20 cellular contexts compared by ENCODE assay signal in the genomic region with DNA sequence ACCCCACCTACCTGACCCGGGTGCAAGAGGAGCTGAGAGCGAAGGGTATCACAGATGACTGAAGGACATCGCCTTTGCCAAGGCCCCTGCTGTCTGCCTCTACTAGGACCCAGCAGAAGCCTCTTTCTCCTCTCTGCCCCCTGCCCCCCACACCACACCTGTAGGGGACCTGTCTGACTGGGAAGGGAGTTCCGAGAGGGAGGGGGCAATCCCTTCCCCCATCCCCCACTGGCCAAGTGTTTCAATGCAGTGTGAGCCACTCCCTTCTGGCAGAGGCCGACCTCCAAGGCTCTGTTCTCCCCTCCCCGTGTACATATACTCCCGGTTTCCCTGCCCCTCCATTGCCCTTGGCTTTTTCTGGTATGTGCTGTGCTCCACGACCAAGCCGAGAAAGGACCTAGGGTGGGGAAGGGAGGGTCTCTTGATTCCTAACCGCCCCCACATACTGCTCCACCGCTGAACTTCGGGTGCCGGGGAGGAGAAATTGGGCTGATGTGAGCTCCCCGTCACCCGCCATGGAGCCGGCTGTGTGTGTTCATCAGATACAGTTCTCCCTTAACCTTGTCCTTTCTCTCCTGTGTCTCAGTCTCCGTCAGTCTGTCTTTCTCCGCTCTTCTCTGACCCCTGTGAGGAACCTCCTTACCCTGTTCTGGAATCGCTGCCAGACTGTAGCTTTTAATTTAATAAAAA. TPM values are rescaled to one million over a fixed set of nuclear protein-coding genes. Genes with fewer than 3 reads are reported as not detected.
DNase-seq lines count a peak whose midpoint lies in the region; ATAC-seq and TF ChIP-seq lines count a peak whose summit lies in the region.
"Had no signal": no experiment of that assay in that cellular context is flagged by ENCODE, and none has a peak within 500 bp of the region (broad histone marks: within the 10 kb centered on the region; RNA-seq: fewer than 3 reads in every experiment).

No MANE protein-coding gene starts in this region.

- H3K27me3 ChIP-seq in breast epithelium (no peaks in the 10 kb centered on the region), esophagus muscularis mucosa (peaks cover 0 to 17% (median 0%) of the 10 kb centered on the region in 4 donors), neural progenitor cell (peaks cover 36% of the 10 kb centered on the region), upper lobe of left lung (peaks cover 0 to 13% (median 8%) of the 10 kb centered on the region in 4 donors)

- TF ChIP-seq CTCF in breast epithelium (IDR thresholded peaks at IDR 0.05) (no peak), MCF 10A (IDR thresholded peaks at IDR 0.05; ENCODE audit: unreplicated experiment) (no peak), esophagus muscularis mucosa (IDR thresholded peaks at IDR 0.05) (no peak), neural progenitor cell (IDR thresholded peaks at IDR 0.05) (no peak), upper lobe of left lung (IDR thresholded peaks at IDR 0.05) (no peak)

- H3K27ac Mint-ChIP-seq in MCF 10A (ENCODE audit: low read depth, unreplicated experiment), result no peak overlapping the region
- no peak overlapping the region for H3K27ac Mint-ChIP-seq in neural progenitor cell
- no peak overlapping the region for H3K27ac Mint-ChIP-seq in stimulated activated effector memory CD8-positive, alpha-beta T cell treated with anti-CD3 and anti-CD28 coated beads, Interleukin-12 subunit alpha, Interleukin-12 subunit beta, amount 100 ng/mL, for 72 hours
- H3K27ac Mint-ChIP-seq: activated CD4-positive, alpha-beta T cell treated with anti-CD3 and anti-CD28 coated beads, Interleukin-2, amount 10 ng/mL, durations not matched to agents 24 days and 14 days; stimulated activated memory B cell treated with anti-CD40 and anti-IgM and Interleukin-4, amounts not matched to agents 10 μg/mL and 1 μg/mL and 100 μg/mL, for 72 hours; T-helper 17 cell had no signal

- peaks cover 16% of the 10 kb centered on the region for H3K79me2 ChIP-seq in neural progenitor cell (ENCODE audit: low read depth)

- 52% methylated on average over 16 of the region's 19 CpGs for WGBS in esophagus muscularis mucosa
- 77 to 79% methylated on average over 19 of the region's 19 CpGs for WGBS in upper lobe of left lung, 2 donors

- H3K4me3 Mint-ChIP-seq in MCF 10A (ENCODE audit: unreplicated experiment) (no peak overlapping the region), neural progenitor cell (no peak overlapping the region)
- H3K4me3 Mint-ChIP-seq in stimulated activated effector memory CD8-positive, alpha-beta T cell treated with anti-CD3 and anti-CD28 coated beads, Interleukin-12 subunit alpha, Interleukin-12 subunit beta, amount 100 ng/mL, for 72 hours, result no peak overlapping the region
- H3K4me3 Mint-ChIP-seq: activated CD4-positive, alpha-beta T cell treated with anti-CD3 and anti-CD28 coated beads, Interleukin-2, amount 10 ng/mL, durations not matched to agents 24 days and 14 days; stimulated activated memory B cell treated with anti-CD40 and anti-IgM and Interleukin-4, amounts not matched to agents 10 μg/mL and 1 μg/mL and 100 μg/mL, for 72 hours; T-helper 17 cell had no signal

- TF ChIP-seq EP300 in esophagus muscularis mucosa (IDR thresholded peaks at IDR 0.05) (no peak), upper lobe of left lung (IDR thresholded peaks at IDR 0.05) (no peak)

- intact Hi-C loops in breast epithelium (cut with DNase I; ENCODE audit: low total_unique reads), result no loop called here
- intact Hi-C loops in MCF 10A (cut with micrococcal nuclease), result no loop called here
- intact Hi-C loops in esophagus muscularis mucosa (cut with DNase I), result no loop called here

- no peaks in the 10 kb centered on the region for H3K36me3 Mint-ChIP-seq in MCF 10A (ENCODE audit: insufficient read depth, unreplicated experiment)
- peaks cover 10% of the 10 kb centered on the region for H3K36me3 Mint-ChIP-seq in neural progenitor cell
- H3K36me3 Mint-ChIP-seq in stimulated activated effector memory CD8-positive, alpha-beta T cell treated with anti-CD3 and anti-CD28 coated beads, Interleukin-12 subunit alpha, Interleukin-12 subunit beta, amount 100 ng/mL, for 72 hours, result peaks cover 4% of the 10 kb centered on the region
- H3K36me3 Mint-ChIP-seq: stimulated activated memory B cell treated with anti-CD40 and anti-IgM and Interleukin-4, amounts not matched to agents 10 μg/mL and 1 μg/mL and 100 μg/mL, for 72 hours had no signal

- H3K4me3 ChIP-seq in breast epithelium (peak overlapping the region; percentile 57 to 90 (median 77)), esophagus muscularis mucosa (peak overlapping the region; percentile 67 to 93 (median 85)), neural progenitor cell (peak overlapping the region; percentile 60), upper lobe of left lung (no peak overlapping the region)
- H3K4me3 ChIP-seq: A549, HAP-1 had no signal

- H3K27ac ChIP-seq in breast epithelium, result peak overlapping the region; percentile 85 to 96
- peak overlapping the region; percentile 95 to 99 (median 96) for H3K27ac ChIP-seq in esophagus muscularis mucosa (replicated peaks in 1 of 4)
- H3K27ac ChIP-seq in neural progenitor cell, result no peak overlapping the region
- H3K27ac ChIP-seq in upper lobe of left lung, result peak overlapping the region in 3 of 4 donors; percentile 74 to 77 (median 75)
- H3K27ac ChIP-seq: A549 had no signal

- H3F3A ChIP-seq in neural progenitor cell (ENCODE audit: low read depth), result peaks cover 30% of the 10 kb centered on the region

- POLR2A ChIA-PET in MCF 10A (lab: Yijun Ruan, JAX), result no interaction called here

- H3K27me3 Mint-ChIP-seq in MCF 10A (ENCODE audit: insufficient read depth, unreplicated experiment) (no peaks in the 10 kb centered on the region), neural progenitor cell (ENCODE audit: insufficient read depth, low read depth) (peaks cover 12% of the 10 kb centered on the region)

- no peak for DNase-seq in breast epithelium (ENCODE audit: low spot score in 2 of 2)
- DNase-seq in MCF 10A (ENCODE audit: unreplicated experiment), result no peak
- DNase-seq in esophagus muscularis mucosa (ENCODE audit: extremely low spot score), result no peak
- DNase-seq in neural progenitor cell (ENCODE audit: low spot score), result peak; percentile 12
- no peak for DNase-seq in upper lobe of left lung
- DNase-seq in HuH-7 (ENCODE audit: low spot score), result no peak
- DNase-seq in stimulated activated effector memory CD8-positive, alpha-beta T cell treated with anti-CD3 and anti-CD28 coated beads, Interleukin-12 subunit alpha, Interleukin-12 subunit beta, amount 100 ng/mL, for 72 hours (ENCODE audit: low spot score in 2 of 2), result no peak
- DNase-seq: activated CD4-positive, alpha-beta T cell treated with anti-CD3 and anti-CD28 coated beads, Interleukin-2, amount 10 ng/mL, durations not matched to agents 24 days and 14 days; amygdala; CD8-positive, alpha-beta memory T cell; dermis blood vessel endothelial cell; islet precursor cell; NCI-H2081; NCI-H69; stimulated activated CD4-positive, alpha-beta T cell treated with anti-CD3 and anti-CD28 coated beads, Interleukin-4, amount 100 ng/mL, for 4 hours; T-helper 17 cell had no signal

- peaks cover 13% of the 10 kb centered on the region for H4K20me1 ChIP-seq in neural progenitor cell (ENCODE audit: low read depth)

- no peak overlapping the region for H3K9ac ChIP-seq in neural progenitor cell

- no peak for ATAC-seq in upper lobe of left lung (ENCODE audit: low FRiP score in 2 of 2)
- no peak for ATAC-seq in GM21447 (IDR thresholded peaks at IDR 0.05; ENCODE audit: unreplicated experiment)
- ATAC-seq in stimulated activated effector memory CD8-positive, alpha-beta T cell treated with anti-CD3 and anti-CD28 coated beads, Interleukin-12 subunit alpha, Interleukin-12 subunit beta, amount 100 ng/mL, for 72 hours, result no peak
- ATAC-seq: A549; stimulated activated memory B cell treated with anti-CD40 and anti-IgM and Interleukin-4, amounts not matched to agents 10 μg/mL and 1 μg/mL and 100 μg/mL, for 72 hours; T-helper 17 cell had no signal

- CTCF ChIA-PET in MCF 10A (lab: Yijun Ruan, JAX), result interaction anchor here (2.7 to 4.5 kb wide), 2 partner anchors 11 to 26 kb away, joined by 10 to 30 read pairs; no protein-coding TSS in a partner anchor

- H3K4me1 ChIP-seq in breast epithelium (no peaks in the 10 kb centered on the region), esophagus muscularis mucosa (peaks cover 49 to 96% (median 83%) of the 10 kb centered on the region in 4 donors), neural progenitor cell (peaks cover 18% of the 10 kb centered on the region), upper lobe of left lung (peaks cover 14 to 40% (median 33%) of the 10 kb centered on the region in 4 donors)

- H2AFZ ChIP-seq in neural progenitor cell (replicated peaks), result no peak overlapping the region

- H3K36me3 ChIP-seq in breast epithelium, result no peaks in the 10 kb centered on the region
- peaks cover 6 to 43% (median 18%) of the 10 kb centered on the region in 4 donors for H3K36me3 ChIP-seq in esophagus muscularis mucosa
- no peaks in the 10 kb centered on the region for H3K36me3 ChIP-seq in neural progenitor cell
- no peaks in the 10 kb centered on the region for H3K36me3 ChIP-seq in upper lobe of left lung

- peaks cover 4% of the 10 kb centered on the region for H3K4me1 Mint-ChIP-seq in MCF 10A (ENCODE audit: insufficient read depth, unreplicated experiment)
- peaks cover 33% of the 10 kb centered on the region for H3K4me1 Mint-ChIP-seq in neural progenitor cell
- peaks cover 27% of the 10 kb centered on the region for H3K4me1 Mint-ChIP-seq in stimulated activated effector memory CD8-positive, alpha-beta T cell treated with anti-CD3 and anti-CD28 coated beads, Interleukin-12 subunit alpha, Interleukin-12 subunit beta, amount 100 ng/mL, for 72 hours

- H3K9me3 ChIP-seq in breast epithelium (no peaks in the 10 kb centered on the region), esophagus muscularis mucosa (no peaks in the 10 kb centered on the region), neural progenitor cell (ENCODE audit: low read depth) (no peaks in the 10 kb centered on the region), upper lobe of left lung (no peaks in the 10 kb centered on the region)
- H3K9me3 ChIP-seq: A549, HAP-1 had no signal

- H3K9me3 Mint-ChIP-seq in MCF 10A (ENCODE audit: unreplicated experiment), result no peaks in the 10 kb centered on the region
- H3K9me3 Mint-ChIP-seq in neural progenitor cell, result no peaks in the 10 kb centered on the region
- H3K9me3 Mint-ChIP-seq in stimulated activated effector memory CD8-positive, alpha-beta T cell treated with anti-CD3 and anti-CD28 coated beads, Interleukin-12 subunit alpha, Interleukin-12 subunit beta, amount 100 ng/mL, for 72 hours, result no peaks in the 10 kb centered on the region
- H3K9me3 Mint-ChIP-seq: activated CD4-positive, alpha-beta T cell treated with anti-CD3 and anti-CD28 coated beads, Interleukin-2, amount 10 ng/mL, durations not matched to agents 24 days and 14 days; CD8-positive, alpha-beta memory T cell; stimulated activated memory B cell treated with anti-CD40 and anti-IgM and Interleukin-4, amounts not matched to agents 10 μg/mL and 1 μg/mL and 100 μg/mL, for 72 hours had no signal

- BruUV-seq in MCF 10A (replicated peaks; lab: Mats Ljungman, UMichigan), result no TSS peak

- TF ChIP-seq POLR2A in breast epithelium (IDR thresholded peaks at IDR 0.05), result no peak
- TF ChIP-seq POLR2A in esophagus muscularis mucosa (IDR thresholded peaks at IDR 0.05; ENCODE audit: low read depth), result no peak
- no peak for TF ChIP-seq POLR2A in upper lobe of left lung (IDR thresholded peaks at IDR 0.05)

- H3K4me2 ChIP-seq in neural progenitor cell, result peak overlapping the region; percentile 89
- H3K4me2 ChIP-seq: A549 had no signal

RNA-seq across cellular contexts. Expression of a gene that starts 2.0 kb away (rescaled TPM):
- total RNA-seq in breast epithelium (10 to 100 TPM in 2 of 3 donors, 1 to 10 TPM in 1; 8.3 to 28.2 (median 19.2) TPM), MCF 10A (2022) (0.37 and 0.83 TPM in 2 replicates), esophagus muscularis mucosa (100 to 1,000 TPM in 3 of 4 donors, 10 to 100 TPM in 1; 77.7 to 133 (median 111) TPM), neural progenitor cell (ENCODE audit: low replicate concordance) (17.3 and 27.3 TPM in 2 replicates), upper lobe of left lung (10 to 100 TPM in 2 of 6 donors, 1 to 10 TPM in 4; 6.6 to 78.6 (median 8.2) TPM)

RNA-seq across cellular contexts. Expression of a gene that starts 4.6 kb away (rescaled TPM):
- total RNA-seq in breast epithelium (10 to 100 TPM in 2 of 3 donors, 1 to 10 TPM in 1; 3.0 to 35.1 (median 25.9) TPM), MCF 10A (2022) (1.7 and 2.0 TPM in 2 replicates), esophagus muscularis mucosa (10 to 100 TPM; 39.0 to 68.6 (median 46.8) TPM), neural progenitor cell (ENCODE audit: low replicate concordance) (56.4 and 67.9 TPM in 2 replicates), upper lobe of left lung (10 to 100 TPM; 12.8 to 44.0 (median 21.1) TPM)

RNA-seq across cellular contexts. Expression of a gene that starts 18.2 kb away (rescaled TPM):
- total RNA-seq in breast epithelium, result 10 to 100 TPM; 13.8 to 26.9 (median 24.6) TPM
- 32.0 and 38.0 TPM in 2 replicates for total RNA-seq in MCF 10A (2022)
- total RNA-seq in esophagus muscularis mucosa, result 10 to 100 TPM; 22.7 to 30.7 (median 29.0) TPM
- total RNA-seq in neural progenitor cell (ENCODE audit: low replicate concordance), result 15.5 and 23.4 TPM in 2 replicates
- total RNA-seq in upper lobe of left lung, result 10 to 100 TPM; 13.4 to 56.7 (median 30.7) TPM

RNA-seq across cellular contexts. Expression of a gene that starts 23.8 kb away (rescaled TPM):
- total RNA-seq in breast epithelium (1 to 10 TPM; 1.1 to 2.6 (median 1.2) TPM), MCF 10A (2022) (0.29 and 0.40 TPM in 2 replicates), esophagus muscularis mucosa (10 to 100 TPM in 2 of 4 donors, 1 to 10 TPM in 2; 2.8 to 10.9 (median 7.3) TPM), neural progenitor cell (ENCODE audit: low replicate concordance) (0.28 and 1.1 TPM in 2 replicates), upper lobe of left lung (1 to 10 TPM in 1 of 6 donors, under 1 TPM in 5; under 0.01 to 2.6 (median 0.80) TPM)
- total RNA-seq: dermis blood vessel endothelial cell, T-helper 17 cell had no signal

RNA-seq across cellular contexts. Expression of a gene that starts 59.4 kb away (rescaled TPM):
- total RNA-seq in breast epithelium, result 1 to 10 TPM in 1 of 3 donors, under 1 TPM in 1, not detected in 1; 0.98 to 1.2 TPM
- total RNA-seq in MCF 10A (2022), result 0.56 TPM in 2 replicates
- 1 to 10 TPM; 2.1 to 3.2 (median 2.4) TPM for total RNA-seq in esophagus muscularis mucosa
- 7.9 and 8.6 TPM in 2 replicates for total RNA-seq in neural progenitor cell (ENCODE audit: low replicate concordance)
- total RNA-seq in upper lobe of left lung, result under 1 TPM in 5 of 6 donors, not detected in 1; 0.06 to 0.39 (median 0.20) TPM

Comparison
In these comparisons a context has a peak if more than half of its experiments do, and no peak if none do; other contexts are left out.
1. H3K4me3 ChIP-seq: peak in breast epithelium (3 of 3), esophagus muscularis mucosa (4 of 4) and neural progenitor cell (single experiment); none in upper lobe of left lung (0 of 4).